Comparison of ENCODE assay signal across 3 cellular contexts in genomic region chr1:77540501-77541161, GRCh38.
TF ChIP-seq lines count a peak whose summit lies in the region.

No MANE protein-coding gene starts in this region.

TF ChIP-seq in SK-N-SH, 30 proteins besides CTCF, POLR2A, EP300 and RAD21 (continued from another document):
- TF ChIP-seq, protein P1, sequence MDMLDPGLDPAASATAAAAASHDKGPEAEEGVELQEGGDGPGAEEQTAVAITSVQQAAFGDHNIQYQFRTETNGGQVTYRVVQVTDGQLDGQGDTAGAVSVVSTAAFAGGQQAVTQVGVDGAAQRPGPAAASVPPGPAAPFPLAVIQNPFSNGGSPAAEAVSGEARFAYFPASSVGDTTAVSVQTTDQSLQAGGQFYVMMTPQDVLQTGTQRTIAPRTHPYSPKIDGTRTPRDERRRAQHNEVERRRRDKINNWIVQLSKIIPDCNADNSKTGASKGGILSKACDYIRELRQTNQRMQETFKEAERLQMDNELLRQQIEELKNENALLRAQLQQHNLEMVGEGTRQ (IDR thresholded peaks at IDR 0.05; ENCODE audit: borderline replicate concordance, low read depth, low read length): no peak
- TF ChIP-seq RFX5 (IDR thresholded peaks at IDR 0.05; ENCODE audit: low read length) (no peak), SMC3 (IDR thresholded peaks at IDR 0.05; ENCODE audit: low read depth, low read length) (no peak), NFIC (IDR thresholded peaks at IDR 0.05; ENCODE audit: borderline replicate concordance) (no peak), GABPA (IDR thresholded peaks at IDR 0.05; ENCODE audit: low read depth) (no peak), TEAD4 (IDR thresholded peaks at IDR 0.05; ENCODE audit: borderline replicate concordance, insufficient read depth) (no peak), MEF2A (IDR thresholded peaks at IDR 0.05; ENCODE audit: borderline replicate concordance, low read depth) (no peak), JUND (IDR thresholded peaks at IDR 0.05) (no peak)

TF ChIP-seq in SK-N-SH treated with all-trans-retinoic acid at 6 μM for 48 hours, 23 proteins besides CTCF, POLR2A, EP300 and RAD21 (continued from another document):
- no peak for TF ChIP-seq CREB5 (CRISPR knock-in tag; IDR thresholded peaks at IDR 0.05; ENCODE audit: low read depth)
- TF ChIP-seq ZNF70 (CRISPR knock-in tag; IDR thresholded peaks at IDR 0.05): no peak
- TF ChIP-seq ZNF8 (CRISPR knock-in tag; IDR thresholded peaks at IDR 0.05): no peak
- no peak for TF ChIP-seq TSHZ2 (CRISPR knock-in tag; IDR thresholded peaks at IDR 0.05)
- TF ChIP-seq, protein P2, sequence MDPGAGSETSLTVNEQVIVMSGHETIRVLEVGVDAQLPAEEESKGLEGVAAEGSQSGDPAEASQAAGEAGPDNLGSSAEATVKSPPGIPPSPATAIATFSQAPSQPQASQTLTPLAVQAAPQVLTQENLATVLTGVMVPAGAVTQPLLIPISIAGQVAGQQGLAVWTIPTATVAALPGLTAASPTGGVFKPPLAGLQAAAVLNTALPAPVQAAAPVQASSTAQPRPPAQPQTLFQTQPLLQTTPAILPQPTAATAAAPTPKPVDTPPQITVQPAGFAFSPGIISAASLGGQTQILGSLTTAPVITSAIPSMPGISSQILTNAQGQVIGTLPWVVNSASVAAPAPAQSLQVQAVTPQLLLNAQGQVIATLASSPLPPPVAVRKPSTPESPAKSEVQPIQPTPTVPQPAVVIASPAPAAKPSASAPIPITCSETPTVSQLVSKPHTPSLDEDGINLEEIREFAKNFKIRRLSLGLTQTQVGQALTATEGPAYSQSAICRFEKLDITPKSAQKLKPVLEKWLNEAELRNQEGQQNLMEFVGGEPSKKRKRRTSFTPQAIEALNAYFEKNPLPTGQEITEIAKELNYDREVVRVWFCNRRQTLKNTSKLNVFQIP (CRISPR knock-in tag; IDR thresholded peaks at IDR 0.05; ENCODE audit: borderline replicate concordance, low read depth): no peak
- no peak for TF ChIP-seq PPARA (CRISPR knock-in tag; IDR thresholded peaks at IDR 0.05; ENCODE audit: borderline replicate concordance)
- no peak for TF ChIP-seq TOX (CRISPR knock-in tag; IDR thresholded peaks at IDR 0.05; ENCODE audit: borderline replicate concordance)
- no peak for TF ChIP-seq GLIS3 (CRISPR knock-in tag; IDR thresholded peaks at IDR 0.05)
- no peak for TF ChIP-seq ARNTL (CRISPR knock-in tag; IDR thresholded peaks at IDR 0.05; ENCODE audit: borderline replicate concordance, low read depth)
- no peak for TF ChIP-seq ESRRG (CRISPR knock-in tag; IDR thresholded peaks at IDR 0.05)
- TF ChIP-seq ZFP3 (CRISPR knock-in tag; IDR thresholded peaks at IDR 0.05): no peak
- no peak for TF ChIP-seq ZNF565 (CRISPR knock-in tag; conservative IDR thresholded peaks at IDR 0.05; ENCODE audit: low read depth)

TF ChIP-seq in K562, 482 proteins besides CTCF, POLR2A, EP300 and RAD21 (continued from another document):
- TF ChIP-seq, protein P3, sequence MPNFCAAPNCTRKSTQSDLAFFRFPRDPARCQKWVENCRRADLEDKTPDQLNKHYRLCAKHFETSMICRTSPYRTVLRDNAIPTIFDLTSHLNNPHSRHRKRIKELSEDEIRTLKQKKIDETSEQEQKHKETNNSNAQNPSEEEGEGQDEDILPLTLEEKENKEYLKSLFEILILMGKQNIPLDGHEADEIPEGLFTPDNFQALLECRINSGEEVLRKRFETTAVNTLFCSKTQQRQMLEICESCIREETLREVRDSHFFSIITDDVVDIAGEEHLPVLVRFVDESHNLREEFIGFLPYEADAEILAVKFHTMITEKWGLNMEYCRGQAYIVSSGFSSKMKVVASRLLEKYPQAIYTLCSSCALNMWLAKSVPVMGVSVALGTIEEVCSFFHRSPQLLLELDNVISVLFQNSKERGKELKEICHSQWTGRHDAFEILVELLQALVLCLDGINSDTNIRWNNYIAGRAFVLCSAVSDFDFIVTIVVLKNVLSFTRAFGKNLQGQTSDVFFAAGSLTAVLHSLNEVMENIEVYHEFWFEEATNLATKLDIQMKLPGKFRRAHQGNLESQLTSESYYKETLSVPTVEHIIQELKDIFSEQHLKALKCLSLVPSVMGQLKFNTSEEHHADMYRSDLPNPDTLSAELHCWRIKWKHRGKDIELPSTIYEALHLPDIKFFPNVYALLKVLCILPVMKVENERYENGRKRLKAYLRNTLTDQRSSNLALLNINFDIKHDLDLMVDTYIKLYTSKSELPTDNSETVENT (CRISPR knock-in tag; IDR thresholded peaks at IDR 0.05): no peak
- TF ChIP-seq CEBPG (CRISPR knock-in tag; IDR thresholded peaks at IDR 0.05) (no peak), CEBPG (tag; conservative IDR thresholded peaks at IDR 0.05 in 1 of 2, IDR thresholded peaks at IDR 0.05 in 1 of 2) (no peak), E2F8 (IDR thresholded peaks at IDR 0.05; ENCODE audit: low read depth, partially characterized antibody) (no peak)
